Comparison of ENCODE assay signal across 8 cellular contexts in the genomic region with DNA sequence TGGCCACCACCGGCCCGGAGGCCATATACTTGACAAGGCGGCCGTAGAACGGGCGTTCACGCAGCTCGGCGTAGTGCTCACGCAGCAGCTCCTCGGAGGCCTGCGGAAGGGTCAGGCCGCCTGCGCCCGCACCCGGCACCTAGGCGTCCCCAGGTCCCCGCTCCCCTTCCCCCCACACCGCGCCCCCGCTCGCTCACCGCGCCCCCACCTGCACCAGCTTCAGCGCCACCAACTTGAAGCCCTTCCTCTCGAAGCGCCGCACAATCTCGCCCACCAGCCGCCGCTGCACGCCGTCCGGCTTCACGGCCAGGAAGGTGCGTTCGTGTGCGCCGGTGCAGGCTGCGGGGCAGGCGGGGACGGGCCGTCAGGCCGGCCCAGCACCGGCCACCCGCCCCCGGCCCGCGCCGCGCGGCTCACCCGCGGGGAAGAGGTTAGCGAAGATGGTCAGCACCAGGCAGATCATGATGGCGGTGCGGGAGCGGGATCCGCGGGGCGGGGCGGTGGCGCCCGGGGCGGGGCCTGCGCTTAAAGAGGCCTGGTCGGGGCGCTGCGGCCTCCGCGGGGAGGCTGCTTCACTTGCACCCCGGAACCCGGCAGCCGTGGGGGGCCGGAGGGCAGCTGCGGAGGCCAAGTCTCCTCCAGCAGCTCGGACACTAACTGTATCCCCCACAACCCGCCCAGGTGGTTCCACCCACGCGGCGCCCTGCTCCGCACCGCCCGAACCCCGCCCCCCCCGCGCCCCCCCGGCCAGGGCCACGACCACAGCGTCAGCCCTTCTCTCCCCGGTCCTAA. TPM values are rescaled to one million over a fixed set of nuclear protein-coding genes. Genes with fewer than 3 reads are reported as not detected.
A peak's percentile ranks its signal among the peaks of the same experiment; 100 is the strongest.
DNase-seq lines count a peak whose midpoint lies in the region; FAIRE-seq and TF ChIP-seq lines count a peak whose summit lies in the region.

Gene NME3, minus strand, starts transcription at position 472 of the 792 bp plus-strand sequence. Its CDS starts 9 bp downstream, at position 463.

- peaks cover 77% of the 10 kb centered on the region for H3K36me3 ChIP-seq in NT2/D1 (ENCODE audit: insufficient read depth, insufficient read length, low read length)
- H3K36me3 ChIP-seq in mucosa of rectum (ENCODE audit: control insufficient read depth in 2 of 2, insufficient read depth in 2 of 2, low read length in 2 of 2), result peaks cover 15 to 32% of the 10 kb centered on the region in 2 donors

- H3K4me1 ChIP-seq in NT2/D1 (ENCODE audit: insufficient read depth, insufficient read length) (peaks cover 17% of the 10 kb centered on the region), mucosa of rectum (ENCODE audit: control insufficient read depth in 2 of 2, insufficient read depth in 2 of 2, low read length in 2 of 2) (peaks cover 27 to 34% of the 10 kb centered on the region in 2 donors)

- DNase-seq in AG04449 (ENCODE audit: low read depth, low spot score) (no peak), GM19239 (ENCODE audit: insufficient read length, low spot score) (peak; percentile 95), NT2/D1 (ENCODE audit: low read depth, low spot score) (peak; percentile 46), epithelial cell of proximal tubule (ENCODE audit: low read depth) (no peak), NK-92 (lab: John Stamatoyannopoulos, UW; ENCODE audit: unreplicated experiment) (no peak)
- peak; percentile 86 for DNase-seq in activated T-cell treated with anti-CD3 and anti-CD28 coated beads, Interleukin-2, amount 50 U/mL, for 1 hour
- peak; percentile 52 to 56 for DNase-seq in stimulated activated CD8-positive, alpha-beta memory T cell treated with anti-CD3 and anti-CD28 coated beads, Interleukin-4, amount 100 ng/mL, for 1 hour (ENCODE audit: low read depth in 2 of 2, low spot score in 1 of 2)

- H3K9me3 ChIP-seq in NT2/D1 (ENCODE audit: insufficient read depth, low read length) (no peaks in the 10 kb centered on the region), mucosa of rectum (ENCODE audit: control insufficient read depth in 2 of 2, low read length in 2 of 2) (no peaks in the 10 kb centered on the region)

- H3K27me3 ChIP-seq in NT2/D1 (ENCODE audit: insufficient read depth, insufficient read length) (no peaks in the 10 kb centered on the region), mucosa of rectum (ENCODE audit: control insufficient read depth in 2 of 2, insufficient read depth in 2 of 2, low read length in 2 of 2) (no peaks in the 10 kb centered on the region)

- no peak for TF ChIP-seq CTCF in AG04449 (IDR thresholded peaks at IDR 0.05; ENCODE audit: insufficient read depth, low read length, missing control alignments)
- no peak for TF ChIP-seq CTCF in epithelial cell of proximal tubule (conservative IDR thresholded peaks at IDR 0.05; ENCODE audit: low read depth, low read length)

- peak within 1 kb of the TSS; percentile 81 for H3K4me3 ChIP-seq in AG04449 (ENCODE audit: low read depth, low read length)
- H3K4me3 ChIP-seq in NT2/D1 (ENCODE audit: insufficient read length, low read depth), result peak within 1 kb of the TSS; percentile 97
- peak within 1 kb of the TSS; percentile 85 for H3K4me3 ChIP-seq in epithelial cell of proximal tubule (ENCODE audit: low read depth, low read length)
- peak within 1 kb of the TSS; percentile 81 to 88 for H3K4me3 ChIP-seq in mucosa of rectum (ENCODE audit: low read length in 2 of 2)

- H3K27ac ChIP-seq in mucosa of rectum (ENCODE audit: low read depth in 2 of 2, low read length in 2 of 2), result peak within 1 kb of the TSS; percentile 90 to 91

- peak; percentile 66 for FAIRE-seq in GM19239 (lab: Jason Lieb, UNC)

- POLR2A ChIA-PET in AG04449 (lab: Yijun Ruan, JAX), result interaction anchor here (0.8 to 4.3 kb wide), 2 partner anchors 11 to 65 kb away, joined by 3 to 31 read pairs; partner anchors contain the start of genes MAPK8IP3, NUBP2 and SPSB3

- CTCF ChIA-PET in AG04449 (lab: Yijun Ruan, JAX), result interaction anchor here (1.4 kb wide), 2 partner anchors 25 to 65 kb away, joined by 3 to 4 read pairs; partner anchors contain the start of gene MAPK8IP3

- H3K9ac ChIP-seq in NT2/D1 (ENCODE audit: insufficient read length, low read depth) (peak within 1 kb of the TSS; percentile 99), mucosa of rectum (ENCODE audit: low read depth in 1 of 2, low read length in 2 of 2) (peak within 1 kb of the TSS; percentile 78 to 79)

RNA-seq across cellular contexts. Expression of gene NME3, which starts in this region (rescaled TPM):
- 50.5 and 63.2 TPM in 2 replicates for total RNA-seq in epithelial cell of proximal tubule

Comparison
In these comparisons a context has a peak if more than half of its experiments do, and no peak if none do; other contexts are left out.
1. DNase-seq: peak in GM19239 (single experiment), NT2/D1 (single experiment), activated T-cell treated with anti-CD3 and anti-CD28 coated beads, Interleukin-2, amount 50 U/mL, for 1 hour (single experiment) and stimulated activated CD8-positive, alpha-beta memory T cell treated with anti-CD3 and anti-CD28 coated beads, Interleukin-4, amount 100 ng/mL, for 1 hour (2 of 2); none in AG04449 (single experiment), epithelial cell of proximal tubule (single experiment) and NK-92 (single experiment).
2. Peak in every context shown above with its lines, with median percentiles within 50 percentile points of each other: H3K4me3 ChIP-seq.